Comparison of ENCODE assay signal across 8 cellular contexts in genomic region chr4:173168396-173169177, GRCh38. TPM values are rescaled to one million over a fixed set of nuclear protein-coding genes. Genes with fewer than 3 reads are reported as not detected.
DNase-seq lines count a peak whose midpoint lies in the region; ATAC-seq, FAIRE-seq and TF ChIP-seq lines count a peak whose summit lies in the region.

Gene GALNT7 (plus strand): TSS chr4:173168811. CDS start chr4:173168836, 25 bp downstream.

- FAIRE-seq in A549 (lab: Jason Lieb, UNC): no peak

- peak within 1 kb of the TSS; percentile 62 for H3K4me3 ChIP-seq in A549
- H3K4me3 ChIP-seq in cardiac fibroblast (replicated peaks in 1 of 2; ENCODE audit: low read depth in 2 of 2, low read length in 2 of 2): peak within 1 kb of the TSS; percentile 70 to 86

- peak; percentile 75 to 81 for DNase-seq in A549 (ENCODE audit: low read depth in 1 of 2, low spot score in 1 of 2)
- peak; percentile 40 for DNase-seq in NCI-H2171 (lab: John Stamatoyannopoulos, UW)
- DNase-seq in WTC11 (ENCODE audit: low spot score): peak; percentile 87
- peak; percentile 53 to 67 for DNase-seq in cardiac fibroblast (ENCODE audit: low read depth in 2 of 2)
- peak; percentile 94 for DNase-seq in islet precursor cell
- DNase-seq in stimulated activated CD4-positive, alpha-beta T cell treated with anti-CD3 and anti-CD28 coated beads, Interleukin-12 subunit alpha, Interleukin-12 subunit beta, amount 100 ng/mL, for 48 hours (ENCODE audit: low read depth in 2 of 3, low spot score in 1 of 3): peak; percentile 40 to 50 (median 49)

- H3K27me3 Mint-ChIP-seq in WTC11 (ENCODE audit: low read depth): no peaks in the 10 kb centered on the region

- TF ChIP-seq EP300 in A549 (IDR thresholded peaks at IDR 0.05): no peak

- ATAC-seq in A549 (peak; percentile 75 to 86), GM18861 (IDR thresholded peaks at IDR 0.05; ENCODE audit: unreplicated experiment) (peak; percentile 7), HG03066 (IDR thresholded peaks at IDR 0.05; ENCODE audit: low read depth, unreplicated experiment) (peak; percentile 32), WTC11 (peak; percentile 81)

- peaks cover 23% of the 10 kb centered on the region for H3K36me3 Mint-ChIP-seq in WTC11

- H3K4me1 ChIP-seq in A549: peaks cover 36% of the 10 kb centered on the region

- H3K9me3 ChIP-seq in A549: no peaks in the 10 kb centered on the region

- peaks cover 50% of the 10 kb centered on the region for H3K4me1 Mint-ChIP-seq in WTC11

- TF ChIP-seq POLR2A in A549 (IDR thresholded peaks at IDR 0.05; ENCODE audit: low read length): peak; percentile 25

- H3K4me2 ChIP-seq in A549: peak within 1 kb of the TSS; percentile 96

- peak within 1 kb of the TSS; percentile 97 to 100 for H3K27ac ChIP-seq in A549

- H3K27ac Mint-ChIP-seq in WTC11: peak within 1 kb of the TSS; percentile 98

- 0% methylated on average over 25 of the region's 64 CpGs for WGBS in A549 (ENCODE audit: missing lambda C conversion rate)

- CTCF ChIA-PET in A549 (lab: Yijun Ruan, JAX) (interaction anchor here (0.6 to 2.2 kb wide), 5 partner anchors 23 to 960 kb away, joined by 3 to 7 read pairs (median 6); no protein-coding TSS in a partner anchor), WTC11 (lab: Charles Lee) (interaction anchor here (0.7 to 2.4 kb wide), 10 partner anchors 74 to 155 kb away, joined by 3 to 25 read pairs (median 4); no protein-coding TSS in a partner anchor)

- peak within 1 kb of the TSS; percentile 88 for H3K4me3 Mint-ChIP-seq in WTC11

- H3K9me3 Mint-ChIP-seq in WTC11: no peaks in the 10 kb centered on the region

- POLR2A ChIA-PET in A549 (lab: Yijun Ruan, JAX): interaction anchor here (0.6 to 1.5 kb wide), 12 partner anchors 10 to 749 kb away, joined by 3 to 8 read pairs (median 4); partner anchors contain the start of gene HMGB2
- POLR2A ChIA-PET in WTC11 (lab: Charles Lee): interaction anchor here (0.6 to 1.7 kb wide), 12 partner anchors 18 to 546 kb away, joined by 3 to 13 read pairs (median 4); partner anchors contain the start of gene HMGB2

- TF ChIP-seq RAD21 in A549 (conservative IDR thresholded peaks at IDR 0.05 in 1 of 2, IDR thresholded peaks at IDR 0.05 in 1 of 2): no peak

- TF ChIP-seq CTCF in A549 (IDR thresholded peaks at IDR 0.05) (no peak), WTC11 (IDR thresholded peaks at IDR 0.05) (no peak), cardiac fibroblast (IDR thresholded peaks at IDR 0.05; ENCODE audit: low read depth, low read length) (peak; percentile 6)

TF ChIP-seq in A549, 52 proteins besides CTCF, POLR2A, EP300 and RAD21:
- no peak for TF ChIP-seq MAZ (IDR thresholded peaks at IDR 0.05; ENCODE audit: borderline replicate concordance, low read depth, low read length)
- TF ChIP-seq CEBPB (IDR thresholded peaks at IDR 0.05): no peak
- peak; percentile 38; the same call in 2 of the 3 replicates for TF ChIP-seq BCL3 (IDR thresholded peaks at IDR 0.05)
- TF ChIP-seq, protein P1, sequence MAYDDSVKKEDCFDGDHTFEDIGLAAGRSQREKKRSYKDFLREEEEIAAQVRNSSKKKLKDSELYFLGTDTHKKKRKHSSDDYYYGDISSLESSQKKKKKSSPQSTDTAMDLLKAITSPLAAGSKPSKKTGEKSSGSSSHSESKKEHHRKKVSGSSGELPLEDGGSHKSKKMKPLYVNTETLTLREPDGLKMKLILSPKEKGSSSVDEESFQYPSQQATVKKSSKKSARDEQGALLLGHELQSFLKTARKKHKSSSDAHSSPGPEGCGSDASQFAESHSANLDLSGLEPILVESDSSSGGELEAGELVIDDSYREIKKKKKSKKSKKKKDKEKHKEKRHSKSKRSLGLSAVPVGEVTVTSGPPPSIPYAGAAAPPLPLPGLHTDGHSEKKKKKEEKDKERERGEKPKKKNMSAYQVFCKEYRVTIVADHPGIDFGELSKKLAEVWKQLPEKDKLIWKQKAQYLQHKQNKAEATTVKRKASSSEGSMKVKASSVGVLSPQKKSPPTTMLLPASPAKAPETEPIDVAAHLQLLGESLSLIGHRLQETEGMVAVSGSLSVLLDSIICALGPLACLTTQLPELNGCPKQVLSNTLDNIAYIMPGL (CRISPR knock-in tag; IDR thresholded peaks at IDR 0.05; ENCODE audit: borderline replicate concordance): no peak
- peak in 1 of 2 experiments; percentile 29; a peak in 1 of 5 replicates for TF ChIP-seq JUN (IDR thresholded peaks at IDR 0.05)
- TF ChIP-seq, protein P2, sequence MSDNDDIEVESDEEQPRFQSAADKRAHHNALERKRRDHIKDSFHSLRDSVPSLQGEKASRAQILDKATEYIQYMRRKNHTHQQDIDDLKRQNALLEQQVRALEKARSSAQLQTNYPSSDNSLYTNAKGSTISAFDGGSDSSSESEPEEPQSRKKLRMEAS (IDR thresholded peaks at IDR 0.05): peak; percentile 27; the same call in 1 of the 2 replicates
- no peak for TF ChIP-seq JUNB (IDR thresholded peaks at IDR 0.05)

TF ChIP-seq in WTC11, 78 proteins besides CTCF, POLR2A, EP300 and RAD21 (continues in another document):
- TF ChIP-seq HMGA2 (CRISPR knock-in tag; IDR thresholded peaks at IDR 0.05): no peak
- peak; percentile 57 for TF ChIP-seq ARID4B (CRISPR knock-in tag; IDR thresholded peaks at IDR 0.05; ENCODE audit: borderline replicate concordance)
- peak; percentile 57; the same call in 1 of the 2 replicates for TF ChIP-seq TEAD1 (CRISPR knock-in tag; IDR thresholded peaks at IDR 0.05)
- TF ChIP-seq, protein P1 (CRISPR knock-in tag; IDR thresholded peaks at IDR 0.05): no peak
- no peak for TF ChIP-seq GTF2I (CRISPR knock-in tag; conservative IDR thresholded peaks at IDR 0.05)
- TF ChIP-seq NR3C1 (CRISPR knock-in tag; conservative IDR thresholded peaks at IDR 0.05; ENCODE audit: low read depth): no peak
- no peak for TF ChIP-seq TCF7 (CRISPR knock-in tag; IDR thresholded peaks at IDR 0.05; ENCODE audit: low read depth)

RNA-seq across cellular contexts. Expression of gene GALNT7, which starts in this region (rescaled TPM):
- polyA plus RNA-seq in A549 (2011; rRNA removed) (57.1 and 63.6 TPM in 2 replicates), A549 (2017; fragmentation: RNase III; extraction: RNeasy Plus Mini Kit Qiagen cat#74134 plus additional on column Dnase treatment) (28.2 to 30.9 TPM (median 28.8 TPM) in 3 replicates)
- 8.1 and 8.2 TPM in 2 replicates for polyA plus RNA-seq in A549 (2012; cell fraction: cytosol; rRNA removed)
- polyA plus RNA-seq in A549 (2012; cell fraction: nucleus; rRNA removed): 7.7 and 9.7 TPM in 2 replicates
- 35.5 and 37.1 TPM in 2 replicates for polyA minus RNA-seq in A549 (2011; rRNA and poly(A)+ RNA removed)
- 79.9 to 86.9 TPM (median 82.8 TPM) in 3 replicates for total RNA-seq in WTC11 (2021)

Comparison
In these comparisons a context has a peak if more than half of its experiments do, and no peak if none do; other contexts are left out.
1. Peak in every context shown above with its lines: DNase-seq, ATAC-seq, H3K4me3 ChIP-seq and H3K27ac ChIP-seq.
2. ATAC-seq: peak in every context shown above with its lines; median percentile 81 in WTC11; 80 in A549; 32 in HG03066; 7 in GM18861.
3. DNase-seq: peak in every context shown above with its lines; median percentile 94 in islet precursor cell; 87 in WTC11; 78 in A549; 60 in cardiac fibroblast; 49 in stimulated activated CD4-positive, alpha-beta T cell treated with anti-CD3 and anti-CD28 coated beads, Interleukin-12 subunit alpha, Interleukin-12 subunit beta, amount 100 ng/mL, for 48 hours; 40 in NCI-H2171.